Comparison of ENCODE assay signal across 1 cellular context in genomic region chr20:62528983-62529891, GRCh38.
TF ChIP-seq lines count a peak whose summit lies in the region.

No MANE protein-coding gene starts in this region.

TF ChIP-seq in K562, 482 proteins besides CTCF, POLR2A, EP300 and RAD21:
- peak; percentile 8; the same call in 1 of the 2 replicates for TF ChIP-seq ZFX (CRISPR knock-in tag; IDR thresholded peaks at IDR 0.05)
- TF ChIP-seq MAX (CRISPR knock-in tag; IDR thresholded peaks at IDR 0.05): peak; percentile 34; the same call in 1 of the 2 replicates
- no peak for TF ChIP-seq NR2C1 (IDR thresholded peaks at IDR 0.05)
- TF ChIP-seq NR2C1 (tag; IDR thresholded peaks at IDR 0.05): no peak
- no peak for TF ChIP-seq CEBPB (tag; IDR thresholded peaks at IDR 0.05)
- no peak for TF ChIP-seq SNIP1 (IDR thresholded peaks at IDR 0.05; ENCODE audit: low read depth)
- peak; percentile 13; the same call in 1 of the 2 replicates for TF ChIP-seq STAG1 (CRISPR knock-in tag; IDR thresholded peaks at IDR 0.05; ENCODE audit: borderline replicate concordance)
- TF ChIP-seq FOXP1 (CRISPR knock-in tag; IDR thresholded peaks at IDR 0.05): 0 out of 2 replicates have a peak, but pooled peaks have one; percentile 20
- TF ChIP-seq, protein P1, sequence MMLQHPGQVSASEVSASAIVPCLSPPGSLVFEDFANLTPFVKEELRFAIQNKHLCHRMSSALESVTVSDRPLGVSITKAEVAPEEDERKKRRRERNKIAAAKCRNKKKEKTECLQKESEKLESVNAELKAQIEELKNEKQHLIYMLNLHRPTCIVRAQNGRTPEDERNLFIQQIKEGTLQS (IDR thresholded peaks at IDR 0.05): peak; percentile 48; the same call in 1 of the 2 replicates
- TF ChIP-seq, protein P1 (CRISPR knock-in tag; conservative IDR thresholded peaks at IDR 0.05): no peak
- TF ChIP-seq EGR1 (conservative IDR thresholded peaks at IDR 0.05): peak; percentile 68
- TF ChIP-seq NCOR1 (IDR thresholded peaks at IDR 0.05): no peak
- TF ChIP-seq FIP1L1 (IDR thresholded peaks at IDR 0.05; ENCODE audit: low read depth, low read length, poor library complexity, severe bottlenecking): peak; percentile 28
TF ChIP-seq in K562: peak in this region for 7.
